In the genomic region with DNA sequence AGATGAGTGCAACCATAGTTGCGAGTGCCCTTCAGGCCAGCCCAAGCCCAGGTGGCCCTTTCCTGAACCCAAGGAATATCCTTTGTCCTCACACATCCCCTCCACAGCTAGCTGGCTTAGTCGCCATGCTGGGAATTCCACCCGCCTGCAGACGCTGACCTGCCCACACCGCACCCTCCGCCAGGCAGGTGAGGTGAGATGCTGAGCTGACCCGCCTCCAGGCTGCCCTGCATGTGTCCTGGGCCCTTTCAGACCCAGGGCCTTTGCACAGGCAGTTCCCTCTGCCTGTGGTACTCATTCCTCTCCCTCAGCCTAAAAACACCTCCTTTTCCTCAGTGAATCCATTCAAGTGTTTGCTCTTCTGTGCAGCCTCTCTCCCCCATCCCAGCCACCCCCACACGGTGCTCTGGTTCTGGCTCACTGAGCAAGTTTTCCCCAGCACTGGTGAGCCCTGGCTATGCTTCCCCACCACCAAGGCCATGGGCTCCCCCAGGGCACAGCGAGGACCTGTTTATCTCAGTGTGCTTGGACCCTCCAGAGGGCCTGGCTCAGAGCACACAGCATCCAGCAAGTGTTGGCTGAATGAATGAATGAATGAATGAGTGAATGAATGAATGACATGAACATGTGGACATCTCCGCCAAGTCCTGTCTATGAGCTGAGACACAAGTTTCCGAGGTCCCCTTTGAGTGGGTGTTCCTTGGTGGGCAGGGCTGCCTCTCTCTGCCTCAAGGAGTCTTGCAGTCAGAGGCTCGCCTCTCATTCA, we compare ENCODE assay signal across 22 cellular contexts. TPM values are rescaled to one million over a fixed set of nuclear protein-coding genes. Genes with fewer than 3 reads are reported as not detected.
DNase-seq lines count a peak whose midpoint lies in the region; ATAC-seq, FAIRE-seq and TF ChIP-seq lines count a peak whose summit lies in the region.
"Had no signal": no experiment of that assay in that cellular context is flagged by ENCODE, and none has a peak within 500 bp of the region (broad histone marks: within the 10 kb centered on the region; RNA-seq: fewer than 3 reads in every experiment).

No MANE protein-coding gene starts in this region.

- peaks cover 5% of the 10 kb centered on the region for H3K4me1 Mint-ChIP-seq in astrocyte (ENCODE audit: low read depth, unreplicated experiment)
- peaks cover 25% of the 10 kb centered on the region for H3K4me1 Mint-ChIP-seq in nephron
- H3K4me1 Mint-ChIP-seq: IgD-negative memory B cell had no signal

- DNase-seq in A673 (ENCODE audit: low spot score) (no peak), astrocyte (ENCODE audit: low read depth) (no peak), dorsolateral prefrontal cortex (no peak), small intestine (no peak), AG08396 (ENCODE audit: low spot score) (no peak), foreskin keratinocyte (no peak)
- DNase-seq: 8988T; ACHN; BE2C; CD8-positive, alpha-beta T cell; COR-L47; DMS153; DMS79 treated with DMSO at 0.1 percent for 48 hours; EL; H7 had no signal

- H3K4me1 ChIP-seq in A673 (ENCODE audit: insufficient read depth, low read length, poor library complexity, severe bottlenecking) (peaks cover 10% of the 10 kb centered on the region), astrocyte (ENCODE audit: insufficient read depth, low read length) (no peaks in the 10 kb centered on the region), small intestine (ENCODE audit: control insufficient read depth in 2 of 2, insufficient read depth in 1 of 2, low read depth in 1 of 2, low read length in 1 of 2) (no peaks in the 10 kb centered on the region), foreskin keratinocyte (no peaks in the 10 kb centered on the region)

- POLR2A ChIA-PET in A673 (lab: Charles Lee; ENCODE audit: low non-redundant PET) = no interaction called here

- H3K4me3 Mint-ChIP-seq in astrocyte (ENCODE audit: unreplicated experiment) (peak overlapping the region; percentile 30), nephron (no peak overlapping the region)
- H3K4me3 Mint-ChIP-seq: CD8-positive, alpha-beta T cell; IgD-negative memory B cell had no signal

- H3K36me3 ChIP-seq in A673 (ENCODE audit: insufficient read depth, low read length, poor library complexity, severe bottlenecking) = no peaks in the 10 kb centered on the region
- H3K36me3 ChIP-seq in astrocyte (ENCODE audit: insufficient read depth, low read length) = no peaks in the 10 kb centered on the region
- H3K36me3 ChIP-seq in small intestine (ENCODE audit: control insufficient read depth in 2 of 2, insufficient read depth in 2 of 2, low read length in 2 of 2) = no peaks in the 10 kb centered on the region
- H3K36me3 ChIP-seq: BE2C had no signal

- ATAC-seq in foreskin keratinocyte = no peak
- no peak for ATAC-seq in HG03520 (IDR thresholded peaks at IDR 0.05; ENCODE audit: unreplicated experiment)
- ATAC-seq: CD8-positive, alpha-beta T cell had no signal

- FAIRE-seq in astrocyte (lab: Jason Lieb, UNC) (no peak), small intestine (lab: Jason Lieb, UNC) (no peak)
- FAIRE-seq: D721Med, G401.6, GM12892 had no signal

- H4K20me1 ChIP-seq in astrocyte (ENCODE audit: insufficient read depth, low read length) = no peaks in the 10 kb centered on the region

- no peak overlapping the region for H3K9ac ChIP-seq in astrocyte (ENCODE audit: low read length)

- H3K27ac ChIP-seq in A673 (ENCODE audit: low read depth, low read length, poor library complexity, severe bottlenecking) = peak overlapping the region; percentile 7
- no peak overlapping the region for H3K27ac ChIP-seq in astrocyte (ENCODE audit: low read depth, low read length)
- peak overlapping the region in 40 of 59 donors; percentile 11 to 88 (median 66) for H3K27ac ChIP-seq in dorsolateral prefrontal cortex
- no peak overlapping the region for H3K27ac ChIP-seq in small intestine (ENCODE audit: low read depth in 1 of 2, low read length in 1 of 2)
- no peak overlapping the region for H3K27ac ChIP-seq in foreskin keratinocyte
- H3K27ac ChIP-seq: C4-2B had no signal

- H3K27me3 Mint-ChIP-seq in astrocyte (ENCODE audit: low read depth, unreplicated experiment) (peaks cover 68% of the 10 kb centered on the region), nephron (ENCODE audit: low read depth) (peaks cover 33% of the 10 kb centered on the region)

- H3K27ac Mint-ChIP-seq in astrocyte (ENCODE audit: unreplicated experiment) = no peak overlapping the region
- H3K27ac Mint-ChIP-seq in nephron = peak overlapping the region in 2 of 3 experiments; percentile 56 to 69
- H3K27ac Mint-ChIP-seq: CD8-positive, alpha-beta T cell; IgD-negative memory B cell had no signal

- no peak overlapping the region for H3K4me2 ChIP-seq in astrocyte (ENCODE audit: low read length)

- H3K36me3 Mint-ChIP-seq in astrocyte (ENCODE audit: low read depth, unreplicated experiment) (no peaks in the 10 kb centered on the region), nephron (ENCODE audit: low read depth) (no peaks in the 10 kb centered on the region)
- H3K36me3 Mint-ChIP-seq: CD8-positive, alpha-beta T cell; IgD-negative memory B cell had no signal

- no peaks in the 10 kb centered on the region for H3K27me3 ChIP-seq in A673 (replicated peaks; ENCODE audit: insufficient read depth, low read depth, low read length, poor library complexity)
- H3K27me3 ChIP-seq in astrocyte (ENCODE audit: insufficient read depth, low read length) = peaks cover 23% of the 10 kb centered on the region
- H3K27me3 ChIP-seq in dorsolateral prefrontal cortex = no peaks in the 10 kb centered on the region
- no peaks in the 10 kb centered on the region for H3K27me3 ChIP-seq in small intestine (ENCODE audit: control insufficient read depth in 2 of 2, insufficient read depth in 2 of 2, low read length in 2 of 2)
- H3K27me3 ChIP-seq in foreskin keratinocyte = peaks cover 11% of the 10 kb centered on the region
- H3K27me3 ChIP-seq: BE2C had no signal

- BruUV-seq in A673 (replicated peaks; lab: Mats Ljungman, UMichigan) = no TSS peak

- no peaks in the 10 kb centered on the region for H3K9me3 Mint-ChIP-seq in astrocyte (ENCODE audit: unreplicated experiment)
- no peaks in the 10 kb centered on the region for H3K9me3 Mint-ChIP-seq in nephron
- H3K9me3 Mint-ChIP-seq: CD8-positive, alpha-beta T cell; IgD-negative memory B cell had no signal

- no peak overlapping the region for H2AFZ ChIP-seq in astrocyte (ENCODE audit: low read depth, low read length)

- CTCF ChIA-PET in A673 (lab: Charles Lee) = no interaction called here

- H3K9me3 ChIP-seq in A673 (ENCODE audit: low read depth, low read length, poor library complexity, severe bottlenecking) = no peaks in the 10 kb centered on the region
- no peaks in the 10 kb centered on the region for H3K9me3 ChIP-seq in astrocyte (ENCODE audit: insufficient read depth, low read depth, low read length)
- H3K9me3 ChIP-seq in small intestine (ENCODE audit: control insufficient read depth, low read depth) = no peaks in the 10 kb centered on the region
- H3K9me3 ChIP-seq: BE2C had no signal

- no peaks in the 10 kb centered on the region for H3K79me2 ChIP-seq in astrocyte (ENCODE audit: insufficient read depth, low read length)

- H3K4me3 ChIP-seq in A673 (ENCODE audit: low read depth, low read length, poor library complexity, severe bottlenecking) = no peak overlapping the region
- H3K4me3 ChIP-seq in astrocyte (ENCODE audit: insufficient read depth, low read depth, low read length) = no peak overlapping the region
- H3K4me3 ChIP-seq in dorsolateral prefrontal cortex = no peak overlapping the region
- H3K4me3 ChIP-seq in small intestine (ENCODE audit: low read depth in 1 of 2, low read length in 2 of 2) = no peak overlapping the region

- 81 to 88% (median 81%) methylated on average over 12 of the region's 12 CpGs for WGBS in small intestine, 3 donors

- intact Hi-C loops in A673 (cut with micrococcal nuclease; ENCODE audit: unreplicated experiment) = no loop called here
- intact Hi-C loops in dorsolateral prefrontal cortex (cut with DNase I) = no loop called here

- TF ChIP-seq CTCF in A673 (conservative IDR thresholded peaks at IDR 0.05; ENCODE audit: low read depth, low read length) (no peak), astrocyte (IDR thresholded peaks at IDR 0.05; ENCODE audit: insufficient read depth, low read depth, low read length) (no peak), dorsolateral prefrontal cortex (IDR thresholded peaks at IDR 0.05 in 54 of 56, conservative IDR thresholded peaks at IDR 0.05 in 2 of 56; ENCODE audit: low read depth in 1 of 56, partially characterized antibody in 56 of 56) (no peak), nephron (IDR thresholded peaks at IDR 0.05; ENCODE audit: unreplicated experiment in 3 of 3) (no peak), foreskin keratinocyte (conservative IDR thresholded peaks at IDR 0.05) (no peak)

RNA-seq across cellular contexts. Expression of a gene that starts 33.0 kb away (rescaled TPM):
- 93.7 and 111 TPM in 2 replicates for total RNA-seq in A673 (2021)
- 4.5 and 5.7 TPM in 2 replicates for total RNA-seq in astrocyte
- 100 to 1,000 TPM in 114 of 120 experiments, 10 to 100 TPM in 6; 54.7 to 233 (median 155) TPM for total RNA-seq in dorsolateral prefrontal cortex
- 1 to 10 TPM in 1 of 3 donors, not detected in 2; 4.5 TPM for polyA plus RNA-seq in small intestine
- total RNA-seq in foreskin keratinocyte = 0.07 TPM in 1 of 2 replicates, not detected in the other
- polyA plus RNA-seq in foreskin keratinocyte = 0.06 and 0.07 TPM in 2 replicates
- total RNA-seq: CD8-positive, alpha-beta T cell had no signal
- polyA plus RNA-seq: IgD-negative memory B cell had no signal

Comparison
In these comparisons a context has a peak if more than half of its experiments do, and no peak if none do; other contexts are left out.
1. H3K27ac ChIP-seq: peak in A673 (single experiment) and dorsolateral prefrontal cortex (40 of 59); none in astrocyte (single experiment), small intestine (0 of 2) and foreskin keratinocyte (single experiment).